ENCODE assay signal across 10 cellular contexts in genomic region chr19:4539697-4540581, GRCh38. TPM values are rescaled to one million over a fixed set of nuclear protein-coding genes. Genes with fewer than 3 reads are reported as not detected.
A peak's percentile ranks its signal among the peaks of the same experiment; 100 is the strongest.
DNase-seq lines count a peak whose midpoint lies in the region; ATAC-seq, FAIRE-seq and TF ChIP-seq lines count a peak whose summit lies in the region.
"Had no signal": no experiment of that assay in that cellular context is flagged by ENCODE, and none has a peak within 500 bp of the region (broad histone marks: within the 10 kb centered on the region; RNA-seq: fewer than 3 reads in every experiment).

TSS of gene LRG1 (minus strand) at chr19:4540036. CDS start at chr19:4540013, 23 bp downstream.

- H3K27me3 Mint-ChIP-seq in activated CD4-positive, alpha-beta T cell treated with anti-CD3 and anti-CD28 coated beads, Interleukin-2, amount 10 ng/mL, durations not matched to agents 7 days and 5 days: peaks cover 4% of the 10 kb centered on the region

- peaks cover 6% of the 10 kb centered on the region; the same call in 1 of the 2 replicates for H4K20me1 ChIP-seq in HepG2 (ENCODE audit: insufficient read depth, low read length)

- peaks cover 5% of the 10 kb centered on the region for H3K79me2 ChIP-seq in HepG2 (ENCODE audit: insufficient read depth, low read length)

- H3K4me2 ChIP-seq in HepG2 (ENCODE audit: low read depth, low read length): peak within 1 kb of the TSS; percentile 81

- ATAC-seq in Right ventricle myocardium superior (ENCODE audit: poor library complexity): peak; percentile 15
- peak; percentile 82 for ATAC-seq in HepG2
- no peak for ATAC-seq in HG02642 (IDR thresholded peaks at IDR 0.05; ENCODE audit: poor library complexity, unreplicated experiment)
- ATAC-seq: T-cell had no signal

- TF ChIP-seq CTCF in right atrium auricular region (IDR thresholded peaks at IDR 0.05) (no peak), HepG2 (CRISPR knock-in tag; IDR thresholded peaks at IDR 0.05) (no peak)

- H3K4me3 ChIP-seq in right atrium auricular region: no peak within 1 kb of the TSS
- peak within 1 kb of the TSS; percentile 48 to 79 (median 60) for H3K4me3 ChIP-seq in HepG2 (replicated peaks in 1 of 3; ENCODE audit: insufficient read depth in 1 of 3, low read depth in 2 of 3, low read length in 3 of 3)

- no peak for TF ChIP-seq RAD21 in HepG2 (CRISPR knock-in tag; IDR thresholded peaks at IDR 0.05)

- TF ChIP-seq EP300 in HepG2 (IDR thresholded peaks at IDR 0.05; ENCODE audit: low read depth in 2 of 2, low read length in 2 of 2) (peak in 1 of 2 experiments; percentile 69; a peak in 3 of 4 replicates), HepG2 (CRISPR knock-in tag; IDR thresholded peaks at IDR 0.05; ENCODE audit: borderline replicate concordance) (peak; percentile 64)

- DNase-seq in Right ventricle myocardium superior (no peak), right atrium auricular region (ENCODE audit: low spot score) (no peak), HepG2 (ENCODE audit: low spot score) (peak; percentile 86), posterior vena cava (ENCODE audit: low spot score) (no peak), DMS 273 treated with DMSO at 0.1 percent for 48 hours (lab: John Stamatoyannopoulos, UW) (no peak), occipital lobe (lab: John Stamatoyannopoulos, UW) (no peak)
- DNase-seq in activated CD4-positive, alpha-beta T cell treated with anti-CD3 and anti-CD28 coated beads, Interleukin-2, amount 10 ng/mL, durations not matched to agents 7 days and 5 days: no peak

- H3K36me3 Mint-ChIP-seq in activated CD4-positive, alpha-beta T cell treated with anti-CD3 and anti-CD28 coated beads, Interleukin-2, amount 10 ng/mL, durations not matched to agents 7 days and 5 days (ENCODE audit: low read depth): peaks cover 2% of the 10 kb centered on the region
- H3K36me3 Mint-ChIP-seq: T-cell had no signal

- POLR2A ChIA-PET in activated CD4-positive, alpha-beta T cell treated with anti-CD3 and anti-CD28 coated beads, Interleukin-2, amount 10 ng/mL, durations not matched to agents 7 days and 5 days (lab: Charles Lee): no interaction called here
- POLR2A ChIA-PET in HepG2 (lab: Yijun Ruan, JAX): interaction anchor here (0.6 to 2.0 kb wide), 16 partner anchors 9 to 251 kb away, joined by 3 to 9 read pairs (median 4); partner anchors contain the start of genes FEM1A, HDGFL2, MPND and MYDGF

- H3K27me3 ChIP-seq in right atrium auricular region: no peaks in the 10 kb centered on the region
- H3K27me3 ChIP-seq in HepG2 (ENCODE audit: control insufficient read depth in 1 of 2, insufficient read depth in 2 of 2, low read length in 2 of 2): no peaks in the 10 kb centered on the region

- peak; percentile 95 for FAIRE-seq in HepG2 (lab: Jason Lieb, UNC)
- FAIRE-seq: endometrium had no signal

- H2AFZ ChIP-seq in HepG2 (ENCODE audit: low read length): no peak within 1 kb of the TSS

- 6% methylated on average over 7 of the region's 14 CpGs for WGBS in HepG2 (ENCODE audit: low lambda C conversion rate)

- H3K27ac Mint-ChIP-seq in activated CD4-positive, alpha-beta T cell treated with anti-CD3 and anti-CD28 coated beads, Interleukin-2, amount 10 ng/mL, durations not matched to agents 7 days and 5 days: peak within 1 kb of the TSS; percentile 67
- H3K27ac Mint-ChIP-seq: T-cell had no signal

- no peaks in the 10 kb centered on the region for H3K9me3 Mint-ChIP-seq in activated CD4-positive, alpha-beta T cell treated with anti-CD3 and anti-CD28 coated beads, Interleukin-2, amount 10 ng/mL, durations not matched to agents 7 days and 5 days
- H3K9me3 Mint-ChIP-seq: T-cell had no signal

- in situ Hi-C loops in HepG2 (cut with HindIII; ENCODE audit: extremely low pct_ligation_motif_present, low pct_unique_long_range_greater_than_20kb): no loop called here

- peak; percentile 94 to 97 for TF ChIP-seq POLR2A in HepG2 (IDR thresholded peaks at IDR 0.05; ENCODE audit: insufficient read depth in 1 of 2, low read depth in 2 of 2, low read length in 2 of 2)

- CTCF ChIA-PET in activated CD4-positive, alpha-beta T cell treated with anti-CD3 and anti-CD28 coated beads, Interleukin-2, amount 10 ng/mL, durations not matched to agents 7 days and 5 days (lab: Charles Lee): interaction anchor here (1.0 to 3.6 kb wide), 6 partner anchors 15 to 97 kb away, joined by 3 to 18 read pairs (median 3); no protein-coding TSS in a partner anchor
- CTCF ChIA-PET in HepG2 (lab: Yijun Ruan, JAX; ENCODE audit: low intra/inter-chr PET ratio, low total read pairs): no interaction called here

- H3K27ac ChIP-seq in right atrium auricular region: no peak within 1 kb of the TSS
- H3K27ac ChIP-seq in HepG2 (ENCODE audit: extremely low read length, insufficient read depth, low read length): peak within 1 kb of the TSS; percentile 68

- H3K9ac ChIP-seq in HepG2 (ENCODE audit: insufficient read depth, low read depth, low read length): peak within 1 kb of the TSS; percentile 77

- H3K4me1 Mint-ChIP-seq in activated CD4-positive, alpha-beta T cell treated with anti-CD3 and anti-CD28 coated beads, Interleukin-2, amount 10 ng/mL, durations not matched to agents 7 days and 5 days: peaks cover 5% of the 10 kb centered on the region

- H3K9me3 ChIP-seq in right atrium auricular region (peaks cover 5 to 8% of the 10 kb centered on the region in 2 donors), HepG2 (ENCODE audit: low read length) (no peaks in the 10 kb centered on the region)

- H3K36me3 ChIP-seq in right atrium auricular region (no peaks in the 10 kb centered on the region), HepG2 (replicated peaks in 1 of 2; ENCODE audit: control insufficient read depth in 1 of 2, insufficient read depth in 2 of 2, low read length in 2 of 2) (no peaks in the 10 kb centered on the region)

- BruUV-seq in HepG2 (replicated peaks; lab: Mats Ljungman, UMichigan): no TSS peak

- intact Hi-C loops in Right ventricle myocardium superior (cut with DNase I) (no loop called here), HepG2 (cut with micrococcal nuclease; ENCODE audit: unreplicated experiment) (loop anchor here (5.0 kb wide), 1 partner anchor 68 kb away; the partner anchor contains the start of gene HDGFL2), posterior vena cava (cut with DNase I) (no loop called here)

- H3K4me1 ChIP-seq in right atrium auricular region (peaks cover 0 to 26% of the 10 kb centered on the region in 2 donors), HepG2 (ENCODE audit: insufficient read depth, low read length) (peaks cover 68% of the 10 kb centered on the region)

- H3K4me3 Mint-ChIP-seq in activated CD4-positive, alpha-beta T cell treated with anti-CD3 and anti-CD28 coated beads, Interleukin-2, amount 10 ng/mL, durations not matched to agents 7 days and 5 days: no peak within 1 kb of the TSS
- H3K4me3 Mint-ChIP-seq: T-cell had no signal

TF ChIP-seq in HepG2, 621 proteins besides CTCF, POLR2A, EP300 and RAD21 (continues in another document):
- TF ChIP-seq SP140L (CRISPR knock-in tag; IDR thresholded peaks at IDR 0.05; ENCODE audit: borderline replicate concordance) (0 out of 2 replicates have a peak, but pooled peaks have one; percentile 75), GATAD2A (CRISPR knock-in tag; IDR thresholded peaks at IDR 0.05) (peak; percentile 81), CBFB (CRISPR knock-in tag; IDR thresholded peaks at IDR 0.05) (no peak), ZNF335 (CRISPR knock-in tag; IDR thresholded peaks at IDR 0.05) (peak; percentile 66; the same call in 1 of the 2 replicates), FOXC1 (CRISPR knock-in tag; IDR thresholded peaks at IDR 0.05; ENCODE audit: borderline replicate concordance) (peak; percentile 78; the same call in 1 of the 2 replicates), REPIN1 (CRISPR knock-in tag; IDR thresholded peaks at IDR 0.05; ENCODE audit: borderline replicate concordance, low read depth) (peak; percentile 69; the same call in 1 of the 2 replicates), FOXP1 (IDR thresholded peaks at IDR 0.05) (no peak), FOXP1 (CRISPR knock-in tag; IDR thresholded peaks at IDR 0.05) (peak; percentile 19), SNAPC2 (CRISPR knock-in tag; IDR thresholded peaks at IDR 0.05) (no peak), ZNF124 (CRISPR knock-in tag; IDR thresholded peaks at IDR 0.05) (0 out of 2 replicates have a peak, but pooled peaks have one; percentile 23), RNF2 (conservative IDR thresholded peaks at IDR 0.05; ENCODE audit: low read depth) (no peak)
- TF ChIP-seq, protein P1, sequence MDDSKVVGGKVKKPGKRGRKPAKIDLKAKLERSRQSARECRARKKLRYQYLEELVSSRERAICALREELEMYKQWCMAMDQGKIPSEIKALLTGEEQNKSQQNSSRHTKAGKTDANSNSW (CRISPR knock-in tag; IDR thresholded peaks at IDR 0.05; ENCODE audit: borderline replicate concordance): no peak

RNA-seq across cellular contexts. Expression of gene LRG1, which starts in this region (rescaled TPM):
- total RNA-seq in Right ventricle myocardium superior: 0.22 TPM
- total RNA-seq in right atrium auricular region: under 1 TPM in 1 of 2 donors, not detected in 1; 0.67 TPM
- total RNA-seq in activated CD4-positive, alpha-beta T cell treated with anti-CD3 and anti-CD28 coated beads, Interleukin-2, amount 10 ng/mL, durations not matched to agents 7 days and 5 days: under 1 TPM in 1 of 2 experiments, not detected in 1; 0.07 TPM
- total RNA-seq in HepG2 (2016; rRNA removed; fragmentation: Illumina TruSeq; extraction: Trizol): 7.1 and 12.0 TPM in 2 replicates
- total RNA-seq in HepG2 (2016; cell fraction: cytosol; rRNA removed; fragmentation: Illumina TruSeq; extraction: Trizol; ENCODE audit: low read depth): 2.0 and 2.2 TPM in 2 replicates
- total RNA-seq in HepG2 (2016; cell fraction: insoluble cytoplasmic fraction; rRNA removed; fragmentation: Illumina TruSeq; extraction: Trizol): 5.8 and 13.0 TPM in 2 replicates
- total RNA-seq in HepG2 (2016; cell fraction: membrane; rRNA removed; fragmentation: Illumina TruSeq; extraction: Trizol): 4.2 and 4.7 TPM in 2 replicates
- total RNA-seq in HepG2 (2016; cell fraction: nucleus; rRNA removed; fragmentation: Illumina TruSeq; extraction: Trizol): 10.2 and 12.3 TPM in 2 replicates
- polyA plus RNA-seq in HepG2 (2011; rRNA removed): 39.3 and 48.9 TPM in 2 replicates
- polyA plus RNA-seq in HepG2 (2011; cell fraction: cytosol; rRNA removed): 33.3 and 38.7 TPM in 2 replicates
- 12.1 and 16.5 TPM in 2 replicates for polyA plus RNA-seq in HepG2 (2011; cell fraction: nucleus; rRNA removed)
- 8.4 and 14.3 TPM in 2 replicates for polyA plus RNA-seq in HepG2 (2012)
- polyA plus RNA-seq in HepG2 (2016; cell fraction: cytosol; fragmentation: Illumina TruSeq; extraction: Trizol; ENCODE audit: low read depth): 2.4 and 2.6 TPM in 2 replicates
- polyA plus RNA-seq in HepG2 (2016; cell fraction: insoluble cytoplasmic fraction; fragmentation: Illumina TruSeq; extraction: Trizol; ENCODE audit: low read depth): 6.6 and 8.6 TPM in 2 replicates
- 4.2 and 4.9 TPM in 2 replicates for polyA plus RNA-seq in HepG2 (2016; cell fraction: membrane; fragmentation: Illumina TruSeq; extraction: Trizol; ENCODE audit: low read depth)
- polyA plus RNA-seq in HepG2 (2016; cell fraction: nucleus; fragmentation: Illumina TruSeq; extraction: Trizol; ENCODE audit: insufficient read depth, low read depth): 20.0 and 22.9 TPM in 2 replicates
- polyA minus RNA-seq in HepG2 (2011; rRNA and poly(A)+ RNA removed; ENCODE audit: low replicate concordance): 0.77 and 28.9 TPM in 2 replicates
- 12.1 and 23.5 TPM in 2 replicates for polyA minus RNA-seq in HepG2 (2011; cell fraction: cytosol; rRNA and poly(A)+ RNA removed)
- polyA minus RNA-seq in HepG2 (2011; cell fraction: nucleus; rRNA and poly(A)+ RNA removed): 3.2 and 5.6 TPM in 2 replicates
- 1 to 10 TPM; 1.4 to 1.9 TPM for total RNA-seq in posterior vena cava
- total RNA-seq in occipital lobe: not detected

Comparison
In these comparisons a context has a peak if more than half of its experiments do, and no peak if none do; other contexts are left out.
1. Peak in ATAC-seq in Right ventricle myocardium superior; RNA of the gene not detected or under 1 TPM.
2. H3K4me3 ChIP-seq: peak in HepG2 (3 of 3); none in right atrium auricular region (0 of 2).